ENCODE assay signal across 3 cellular contexts in genomic region chr16:82082543-82083244, GRCh38.
TF ChIP-seq lines count a peak whose summit lies in the region.

No MANE protein-coding gene starts in this region.

TF ChIP-seq in A549, 52 proteins besides CTCF, POLR2A, EP300 and RAD21:
- no peak for TF ChIP-seq EHMT2 (IDR thresholded peaks at IDR 0.05; ENCODE audit: low read depth)
- TF ChIP-seq FOSL2 (IDR thresholded peaks at IDR 0.05) = no peak
- TF ChIP-seq FOSL2 (CRISPR knock-in tag; IDR thresholded peaks at IDR 0.05) = peak; percentile 25; the same call in 1 of the 2 replicates

TF ChIP-seq in IMR-90, 13 proteins besides CTCF, POLR2A, EP300 and RAD21:
- peak; percentile 50 for TF ChIP-seq FOS (IDR thresholded peaks at IDR 0.05; ENCODE audit: low read depth, low read length)
- TF ChIP-seq MXI1 (IDR thresholded peaks at IDR 0.05; ENCODE audit: borderline replicate concordance, low read depth, low read length) = no peak
- no peak for TF ChIP-seq MAFK (IDR thresholded peaks at IDR 0.05; ENCODE audit: low read depth, low read length)

TF ChIP-seq in endothelial cell of umbilical vein, 7 proteins besides CTCF, POLR2A, EP300 and RAD21:
- peak; percentile 36 for TF ChIP-seq JUN (IDR thresholded peaks at IDR 0.05; ENCODE audit: borderline replicate concordance, insufficient read depth, insufficient read length, low read depth)
- TF ChIP-seq EZH2 (IDR thresholded peaks at IDR 0.05; ENCODE audit: borderline replicate concordance, low read depth, low read length, severe bottlenecking) = no peak
- TF ChIP-seq MAX (IDR thresholded peaks at IDR 0.05; ENCODE audit: insufficient read depth, insufficient read length) = no peak
- no peak for TF ChIP-seq GATA2 (IDR thresholded peaks at IDR 0.05; ENCODE audit: insufficient read depth, insufficient read length, low read depth, low read length)
- TF ChIP-seq FOS (IDR thresholded peaks at IDR 0.05; ENCODE audit: borderline replicate concordance, insufficient read depth, low read length) = peak; percentile 71
- no peak for TF ChIP-seq POLR2AphosphoS5 (IDR thresholded peaks at IDR 0.05; ENCODE audit: insufficient read depth, low read depth, low read length)
